Comparison of ENCODE assay signal across 9 cellular contexts in genomic region chr6:96391776-96392175, GRCh38.
DNase-seq lines count a peak whose midpoint lies in the region; ATAC-seq and TF ChIP-seq lines count a peak whose summit lies in the region.
"Had no signal": no experiment of that assay in that cellular context is flagged by ENCODE, and none has a peak within 500 bp of the region (broad histone marks: within the 10 kb centered on the region; RNA-seq: fewer than 3 reads in every experiment).

No MANE protein-coding gene starts in this region.

- H3K4me1 ChIP-seq in upper lobe of right lung = no peaks in the 10 kb centered on the region

- H3K4me3 Mint-ChIP-seq in activated naive CD8-positive, alpha-beta T cell treated with anti-CD3 and anti-CD28 coated beads, Interleukin-2, amount 10 ng/mL, durations not matched to agents 7 days and 5 days = no peak overlapping the region

- POLR2A ChIA-PET in activated naive CD8-positive, alpha-beta T cell treated with anti-CD3 and anti-CD28 coated beads, Interleukin-2, amount 10 ng/mL, durations not matched to agents 7 days and 5 days (lab: Charles Lee) = no interaction called here

- H3K4me1 Mint-ChIP-seq in activated naive CD8-positive, alpha-beta T cell treated with anti-CD3 and anti-CD28 coated beads, Interleukin-2, amount 10 ng/mL, durations not matched to agents 7 days and 5 days = peaks cover 4% of the 10 kb centered on the region

- H4K20me1 ChIP-seq in neural cell (ENCODE audit: insufficient read depth) = no peaks in the 10 kb centered on the region

- no peaks in the 10 kb centered on the region for H3K27me3 ChIP-seq in neural cell (ENCODE audit: insufficient read depth, low read depth, low read length)
- no peaks in the 10 kb centered on the region for H3K27me3 ChIP-seq in upper lobe of right lung

- H3K9ac ChIP-seq in neural cell (ENCODE audit: low read length) = peak overlapping the region; percentile 51

- no peaks in the 10 kb centered on the region for H3K9me2 ChIP-seq in neural cell (ENCODE audit: insufficient read depth, low read length)

- peaks cover 4% of the 10 kb centered on the region for H3K27me3 Mint-ChIP-seq in activated naive CD8-positive, alpha-beta T cell treated with anti-CD3 and anti-CD28 coated beads, Interleukin-2, amount 10 ng/mL, durations not matched to agents 7 days and 5 days

- peak overlapping the region; percentile 69 for H3K4me2 ChIP-seq in neural cell (ENCODE audit: low read length)

- H3K27ac ChIP-seq in neural cell (ENCODE audit: low read length) (peak overlapping the region; percentile 61), upper lobe of right lung (no peak overlapping the region)

- no peaks in the 10 kb centered on the region for H3K9me3 Mint-ChIP-seq in activated naive CD8-positive, alpha-beta T cell treated with anti-CD3 and anti-CD28 coated beads, Interleukin-2, amount 10 ng/mL, durations not matched to agents 7 days and 5 days

- no peaks in the 10 kb centered on the region for H3K9me3 ChIP-seq in neural cell (ENCODE audit: low read length)
- H3K9me3 ChIP-seq in upper lobe of right lung = no peaks in the 10 kb centered on the region

- H3F3A ChIP-seq in neural cell (ENCODE audit: insufficient read depth, low read length, poor library complexity, severe bottlenecking) = no peaks in the 10 kb centered on the region

- H3K79me2 ChIP-seq in neural cell (replicated peaks; ENCODE audit: insufficient read depth, low read length) = no peaks in the 10 kb centered on the region

- H3K4me3 ChIP-seq in neural cell (ENCODE audit: low read length) (peak overlapping the region; percentile 59), upper lobe of right lung (no peak overlapping the region)

- no peak overlapping the region for H3K27ac Mint-ChIP-seq in activated naive CD8-positive, alpha-beta T cell treated with anti-CD3 and anti-CD28 coated beads, Interleukin-2, amount 10 ng/mL, durations not matched to agents 7 days and 5 days

- peak; percentile 46 for TF ChIP-seq RAD21 in neural cell (conservative IDR thresholded peaks at IDR 0.05)

- no peaks in the 10 kb centered on the region for H3K36me3 Mint-ChIP-seq in activated naive CD8-positive, alpha-beta T cell treated with anti-CD3 and anti-CD28 coated beads, Interleukin-2, amount 10 ng/mL, durations not matched to agents 7 days and 5 days

- TF ChIP-seq CTCF in neural cell (IDR thresholded peaks at IDR 0.05; ENCODE audit: poor library complexity, severe bottlenecking) = no peak
- no peak for TF ChIP-seq CTCF in upper lobe of right lung (IDR thresholded peaks at IDR 0.05)

- DNase-seq in NCI-H1092 treated with DMSO at 0.1 percent for 48 hours (lab: John Stamatoyannopoulos, UW) = peak; percentile 86
- peak; percentile 25 for DNase-seq in activated naive CD8-positive, alpha-beta T cell treated with anti-CD3 and anti-CD28 coated beads, Interleukin-2, amount 10 ng/mL, durations not matched to agents 7 days and 5 days
- DNase-seq in SIG-M5 (lab: John Stamatoyannopoulos, UW) = no peak
- no peak for DNase-seq in upper lobe of right lung
- DNase-seq in A172 (ENCODE audit: low spot score) = no peak

- intact Hi-C loops in upper lobe of right lung (cut with DNase I) = no loop called here

- no peaks in the 10 kb centered on the region for H3K36me3 ChIP-seq in neural cell (ENCODE audit: insufficient read depth, low read length)
- no peaks in the 10 kb centered on the region for H3K36me3 ChIP-seq in upper lobe of right lung

- peak; percentile 59 for ATAC-seq in GM19395 (IDR thresholded peaks at IDR 0.05; ENCODE audit: unreplicated experiment)
- no peak for ATAC-seq in activated naive CD8-positive, alpha-beta T cell treated with anti-CD3 and anti-CD28 coated beads, Interleukin-2, amount 10 ng/mL, durations not matched to agents 7 days and 5 days (ENCODE audit: low read depth)
- no peak for ATAC-seq in upper lobe of right lung
- ATAC-seq in GM19328 (IDR thresholded peaks at IDR 0.05; ENCODE audit: unreplicated experiment) = no peak
- ATAC-seq: HCT116 had no signal

- peak; percentile 51 for TF ChIP-seq EP300 in neural cell (conservative IDR thresholded peaks at IDR 0.05; ENCODE audit: poor library complexity, severe bottlenecking)

- H2AFZ ChIP-seq in neural cell (ENCODE audit: low read depth, low read length) = peak overlapping the region; percentile 28

TF ChIP-seq in neural cell, 6 proteins besides CTCF, POLR2A, EP300 and RAD21:
- TF ChIP-seq SMC3 (conservative IDR thresholded peaks at IDR 0.05; ENCODE audit: poor library complexity) = peak; percentile 38
- no peak for TF ChIP-seq EZH2 (IDR thresholded peaks at IDR 0.05; ENCODE audit: borderline replicate concordance, insufficient read depth, low read length, poor library complexity, severe bottlenecking)
- TF ChIP-seq REST (IDR thresholded peaks at IDR 0.05; ENCODE audit: borderline replicate concordance) = peak; percentile 41
- no peak for TF ChIP-seq POLR2AphosphoS5 (IDR thresholded peaks at IDR 0.05)

Comparison
In these comparisons a context has a peak if more than half of its experiments do, and no peak if none do; other contexts are left out.
1. DNase-seq: peak in NCI-H1092 treated with DMSO at 0.1 percent for 48 hours (single experiment) and activated naive CD8-positive, alpha-beta T cell treated with anti-CD3 and anti-CD28 coated beads, Interleukin-2, amount 10 ng/mL, durations not matched to agents 7 days and 5 days (single experiment); none in SIG-M5 (single experiment), upper lobe of right lung (single experiment) and A172 (single experiment).